In the genomic region with DNA sequence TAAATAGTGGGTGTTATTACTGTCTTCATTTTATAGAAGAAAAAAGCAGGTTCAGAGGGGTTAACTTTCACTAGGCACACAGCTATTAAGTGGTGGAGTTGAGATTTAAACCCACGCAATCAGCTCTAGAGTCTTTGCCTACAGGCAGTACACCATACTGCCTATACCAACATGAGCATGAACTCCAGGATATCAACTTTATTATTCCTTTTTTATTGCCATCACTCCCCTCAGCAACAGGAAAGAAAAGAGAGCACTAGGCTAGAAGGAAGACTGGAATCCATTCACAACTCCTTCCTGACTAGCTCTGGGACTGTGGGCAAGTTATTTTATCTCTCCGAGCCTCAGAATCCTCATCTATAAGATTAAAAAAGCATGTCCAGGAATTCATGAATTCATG, we compare ENCODE assay signal across 34 cellular contexts. TPM values are rescaled to one million over a fixed set of nuclear protein-coding genes. Genes with fewer than 3 reads are reported as not detected.
"Had no signal": no experiment of that assay in that cellular context is flagged by ENCODE, and none has a peak within 500 bp of the region (broad histone marks: within the 10 kb centered on the region; RNA-seq: fewer than 3 reads in every experiment).

No MANE protein-coding gene starts in this region.

- H3K27ac ChIP-seq: left lung, lower lobe of right lung, ovary, right atrium auricular region, right lobe of liver, testis, thyroid gland, upper lobe of left lung, vagina had no signal

- DNase-seq: hippocampal formation; kidney glomerular epithelial cell; left cardiac atrium; left lung; lower lobe of right lung; mammary epithelial cell; mesenchymal stem cell; naive B cell; natural killer cell; right lobe of liver; stimulated activated CD4-positive, alpha-beta T cell treated with anti-CD3 and anti-CD28 coated beads, Interleukin-1b, Interleukin-23, amount 100 ng/mL, for 48 hours; stimulated activated CD4-positive, alpha-beta T cell treated with anti-CD3 and anti-CD28 coated beads, Interleukin-2, amount 100 ng/mL, for 48 hours; stimulated activated CD4-positive, alpha-beta T cell treated with anti-CD3 and anti-CD28 coated beads, Interleukin-4, amount 100 ng/mL, for 4 hours; stimulated activated CD8-positive, alpha-beta memory T cell treated with anti-CD3 and anti-CD28 coated beads, Interleukin-4, amount 100 ng/mL, for 48 hours; stimulated activated naive CD4-positive, alpha-beta T cell treated with Interleukin-2 at 50 U/mL for 16 hours; stimulated activated naive CD8-positive, alpha-beta T cell treated with anti-CD3 and anti-CD28 coated beads, Interleukin-15, amount 100 ng/mL, for 72 hours; thyroid gland; transverse colon; upper lobe of left lung had no signal

- H3K36me3 ChIP-seq: left lung, lower lobe of right lung, ovary, right atrium auricular region, right lobe of liver, thyroid gland, transverse colon, upper lobe of left lung, vagina had no signal

- ATAC-seq: left lung; lower lobe of right lung; natural killer cell; right lobe of liver; stimulated activated memory B cell treated with anti-CD40 and anti-IgM and Interleukin-4, amounts not matched to agents 10 μg/mL and 1 μg/mL and 100 μg/mL, for 72 hours; stimulated activated naive CD8-positive, alpha-beta T cell treated with anti-CD3 and anti-CD28 coated beads, Interleukin-15, amount 100 ng/mL, for 72 hours had no signal

- H3K4me3 ChIP-seq: left lung, lower lobe of right lung, ovary, right atrium auricular region, right lobe of liver, smooth muscle cell, testis, thyroid gland, transverse colon, upper lobe of left lung, vagina had no signal

- H3K27me3 ChIP-seq: left lung, ovary, right atrium auricular region, right lobe of liver, testis, thyroid gland, transverse colon, upper lobe of left lung, vagina had no signal

- H3K4me1 ChIP-seq: right lobe of liver, thyroid gland, upper lobe of left lung, vagina had no signal

- H3K9me3 ChIP-seq: left lung, lower lobe of right lung, ovary, right atrium auricular region, right lobe of liver, testis, thyroid gland, transverse colon, upper lobe of left lung, vagina had no signal

RNA-seq across cellular contexts. Expression of gene FSHB, which starts 58.7 kb away (rescaled TPM):
- total RNA-seq: left cardiac atrium, left lung, liver, lower lobe of right lung, mammary epithelial cell, natural killer cell, omental fat pad, ovary, progenitor cell of endocrine pancreas, pulmonary artery endothelial cell, renal cortical epithelial cell, right atrium auricular region, right lobe of liver, skeletal muscle tissue, smooth muscle cell, testis, thyroid gland, transverse colon, upper lobe of left lung, urinary bladder, vagina had no signal
- polyA plus RNA-seq: keratinocyte, liver, mammary epithelial cell, neural cell, ovary, smooth muscle cell, urinary bladder had no signal
